Comparison of ENCODE assay signal across 16 cellular contexts in the genomic region with DNA sequence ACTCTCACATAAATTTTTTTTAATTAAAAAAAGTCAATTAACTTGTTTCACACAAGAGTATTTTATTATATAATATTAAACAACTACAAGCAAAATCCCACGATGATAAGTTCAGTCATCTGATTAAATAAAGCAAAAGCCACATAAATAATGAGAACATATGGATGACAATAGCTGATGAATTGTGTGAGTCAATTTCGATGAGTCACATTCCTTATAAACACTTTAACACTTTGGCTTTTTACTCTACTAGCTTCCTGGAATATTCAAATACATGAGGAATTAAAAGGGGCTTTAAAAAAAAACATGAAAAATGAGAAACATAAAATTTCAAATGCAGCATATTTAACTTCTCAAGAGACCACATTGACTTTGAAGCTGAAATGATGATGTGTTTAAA.
DNase-seq lines count a peak whose midpoint lies in the region; ATAC-seq and TF ChIP-seq lines count a peak whose summit lies in the region.
"Had no signal": no experiment of that assay in that cellular context is flagged by ENCODE, and none has a peak within 500 bp of the region (broad histone marks: within the 10 kb centered on the region; RNA-seq: fewer than 3 reads in every experiment).

No MANE protein-coding gene starts in this region.

- CTCF ChIA-PET in CD4-positive, alpha-beta memory T cell (lab: Charles Lee; ENCODE audit: partially characterized antibody): interaction anchor here (1.1 to 3.8 kb wide), 4 partner anchors 8 to 68 kb away, joined by 4 to 13 read pairs (median 6); no protein-coding TSS in a partner anchor

- no peak overlapping the region for H2AFZ ChIP-seq in osteoblast (ENCODE audit: low read length)

- H3K4me1 Mint-ChIP-seq in CD4-positive, alpha-beta memory T cell: no peaks in the 10 kb centered on the region

- intact Hi-C loops in CD4-positive, alpha-beta memory T cell (cut with micrococcal nuclease): loop anchor here (2.0 kb wide), 1 partner anchor 277 kb away; no protein-coding TSS in a partner anchor

- no peak for ATAC-seq in activated naive CD4-positive, alpha-beta T cell treated with anti-CD3 and anti-CD28 coated beads, Interleukin-2, amount 50 U/mL, for 72 hours
- ATAC-seq in HG03342 (IDR thresholded peaks at IDR 0.05; ENCODE audit: unreplicated experiment): no peak
- ATAC-seq: activated CD4-positive, CD25-positive, alpha-beta regulatory T cell treated with anti-CD3 and anti-CD28 coated beads, Interleukin-2, amount 50 U/mL, for 24 hours; CD8-positive, alpha-beta T cell had no signal

- peaks cover 1 to 4% of the 10 kb centered on the region in 2 donors for H3K27me3 Mint-ChIP-seq in CD4-positive, alpha-beta memory T cell

- no peaks in the 10 kb centered on the region for H4K20me1 ChIP-seq in osteoblast (ENCODE audit: insufficient read depth, low read length)

- H3K4me3 Mint-ChIP-seq in CD4-positive, alpha-beta memory T cell: no peak overlapping the region
- H3K4me3 Mint-ChIP-seq: activated T-helper 1 cell treated with anti-CD3 and anti-CD28 coated beads, Interleukin-12 subunit alpha, Interleukin-12 subunit beta, Interleukin-2, Interleukin-4 antibody, amounts not matched to agents 30 ng/mL and 10 ng/mL and 1 ng/mL, durations not matched to agents 14 hours and 24 hours and 36 hours; brain; CD8-positive, alpha-beta T cell had no signal

- peaks cover 0 to 7% of the 10 kb centered on the region in 2 donors for H3K9me3 Mint-ChIP-seq in activated naive CD4-positive, alpha-beta T cell treated with anti-CD3 and anti-CD28 coated beads, Interleukin-2, amount 50 U/mL, for 72 hours
- no peaks in the 10 kb centered on the region for H3K9me3 Mint-ChIP-seq in CD4-positive, alpha-beta memory T cell
- H3K9me3 Mint-ChIP-seq: CD8-positive, alpha-beta T cell had no signal

- no peaks in the 10 kb centered on the region for H3K27me3 ChIP-seq in osteoblast (ENCODE audit: insufficient read depth, low read length)
- H3K27me3 ChIP-seq in CD4-positive, alpha-beta memory T cell (ENCODE audit: insufficient read depth, low read length): no peaks in the 10 kb centered on the region
- H3K27me3 ChIP-seq: right atrium auricular region had no signal

- TF ChIP-seq CTCF in choroid plexus epithelial cell (conservative IDR thresholded peaks at IDR 0.05; ENCODE audit: low read depth, low read length) (no peak), osteoblast (IDR thresholded peaks at IDR 0.05; ENCODE audit: extremely low read depth, low read depth, low read length) (no peak)

- peaks cover 9% of the 10 kb centered on the region for H3K36me3 ChIP-seq in osteoblast (ENCODE audit: insufficient read depth, low read length)
- H3K36me3 ChIP-seq in CD4-positive, alpha-beta memory T cell (ENCODE audit: insufficient read depth, low read length): no peaks in the 10 kb centered on the region
- H3K36me3 ChIP-seq: right atrium auricular region had no signal

- H3K27ac Mint-ChIP-seq in activated naive CD4-positive, alpha-beta T cell treated with anti-CD3 and anti-CD28 coated beads, Interleukin-2, amount 50 U/mL, for 72 hours: no peak overlapping the region
- no peak overlapping the region for H3K27ac Mint-ChIP-seq in CD4-positive, alpha-beta memory T cell
- H3K27ac Mint-ChIP-seq: activated T-helper 1 cell treated with anti-CD3 and anti-CD28 coated beads, Interleukin-12 subunit alpha, Interleukin-12 subunit beta, Interleukin-2, Interleukin-4 antibody, amounts not matched to agents 30 ng/mL and 10 ng/mL and 1 ng/mL, durations not matched to agents 14 hours and 24 hours and 36 hours; CD8-positive, alpha-beta T cell had no signal

- peak overlapping the region; percentile 34 for H3K27ac ChIP-seq in osteoblast (ENCODE audit: low read depth, low read length)
- no peak overlapping the region for H3K27ac ChIP-seq in CD4-positive, alpha-beta memory T cell (ENCODE audit: low read depth, low read length)
- H3K27ac ChIP-seq: KMS-11, right atrium auricular region had no signal

- peaks cover 16% of the 10 kb centered on the region for H3K4me1 ChIP-seq in osteoblast (ENCODE audit: insufficient read depth, low read length)
- H3K4me1 ChIP-seq in CD4-positive, alpha-beta memory T cell (ENCODE audit: insufficient read depth, low read length): no peaks in the 10 kb centered on the region
- H3K4me1 ChIP-seq: right atrium auricular region had no signal

- H3K4me3 ChIP-seq in choroid plexus epithelial cell (ENCODE audit: low read depth, low read length) (no peak overlapping the region), osteoblast (ENCODE audit: insufficient read depth, low read length) (no peak overlapping the region)
- no peak overlapping the region for H3K4me3 ChIP-seq in CD4-positive, alpha-beta memory T cell (ENCODE audit: low read length in 2 of 2)
- H3K4me3 ChIP-seq: right atrium auricular region had no signal

- H3K79me2 ChIP-seq in osteoblast (ENCODE audit: insufficient read depth, low read length): peaks cover 3% of the 10 kb centered on the region

- H3K36me3 Mint-ChIP-seq in activated naive CD4-positive, alpha-beta T cell treated with anti-CD3 and anti-CD28 coated beads, Interleukin-2, amount 50 U/mL, for 72 hours: peaks cover 0 to 14% of the 10 kb centered on the region in 2 donors
- H3K36me3 Mint-ChIP-seq in CD4-positive, alpha-beta memory T cell: no peaks in the 10 kb centered on the region
- H3K36me3 Mint-ChIP-seq: CD8-positive, alpha-beta T cell had no signal

- H3K9me3 ChIP-seq in osteoblast (ENCODE audit: low read depth, low read length): no peaks in the 10 kb centered on the region
- no peaks in the 10 kb centered on the region for H3K9me3 ChIP-seq in CD4-positive, alpha-beta memory T cell (ENCODE audit: control insufficient read depth in 1 of 2, low read length in 2 of 2)
- H3K9me3 ChIP-seq: right atrium auricular region had no signal

- POLR2A ChIA-PET in CD4-positive, alpha-beta memory T cell (lab: Charles Lee; ENCODE audit: partially characterized antibody): no interaction called here

- H3K4me2 ChIP-seq in osteoblast (ENCODE audit: insufficient read depth, low read length): no peak overlapping the region
- H3K4me2 ChIP-seq: KMS-11 had no signal

- peak; percentile 41 for DNase-seq in Daoy (ENCODE audit: low read depth)
- DNase-seq in M059J (ENCODE audit: low read depth): peak; percentile 66
- peak; percentile 62 for DNase-seq in choroid plexus epithelial cell (ENCODE audit: low read depth)
- DNase-seq in osteoblast (ENCODE audit: insufficient read length, low spot score, missing footprints): no peak
- DNase-seq in activated naive CD4-positive, alpha-beta T cell treated with anti-CD3 and anti-CD28 coated beads, Interleukin-2, amount 50 U/mL, for 72 hours (ENCODE audit: low spot score in 2 of 2): no peak
- no peak for DNase-seq in CD4-positive, alpha-beta memory T cell
- no peak for DNase-seq in DMS 273 (lab: John Stamatoyannopoulos, UW; ENCODE audit: unreplicated experiment)
- DNase-seq: CD8-positive, alpha-beta T cell; stimulated activated CD4-positive, alpha-beta T cell treated with anti-CD3 and anti-CD28 coated beads, Interleukin-4, amount 100 ng/mL, for 4 hours; stimulated activated naive CD4-positive, alpha-beta T cell treated with Interleukin-2 at 50 U/mL for 16 hours had no signal

Comparison
In these comparisons a context has a peak if more than half of its experiments do, and no peak if none do; other contexts are left out.
1. DNase-seq: peak in Daoy (single experiment), M059J (single experiment) and choroid plexus epithelial cell (single experiment); none in osteoblast (single experiment), activated naive CD4-positive, alpha-beta T cell treated with anti-CD3 and anti-CD28 coated beads, Interleukin-2, amount 50 U/mL, for 72 hours (0 of 2), CD4-positive, alpha-beta memory T cell (0 of 5) and DMS 273 (single experiment).